ENCODE assay signal across 32 cellular contexts in the genomic region with DNA sequence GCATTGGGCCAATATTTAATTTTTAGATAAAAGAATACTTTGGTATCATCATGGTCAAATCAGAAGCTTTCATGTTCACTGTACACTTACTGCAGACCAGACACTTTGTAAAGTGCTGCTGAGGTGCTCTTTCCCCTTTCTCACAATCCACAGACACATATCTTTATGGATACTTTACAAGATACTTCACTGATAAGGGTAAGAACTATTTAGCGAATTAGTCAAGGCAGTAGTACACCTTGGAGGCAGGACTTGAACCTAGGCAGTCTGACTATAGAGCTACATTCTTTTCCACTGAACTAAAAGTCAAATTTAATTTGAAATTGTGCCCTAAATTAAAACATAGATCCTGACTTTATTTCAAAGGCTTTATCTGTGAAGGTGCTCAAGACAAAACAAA.
DNase-seq lines count a peak whose midpoint lies in the region; ATAC-seq, FAIRE-seq and TF ChIP-seq lines count a peak whose summit lies in the region.
"Had no signal": no experiment of that assay in that cellular context is flagged by ENCODE, and none has a peak within 500 bp of the region (broad histone marks: within the 10 kb centered on the region; RNA-seq: fewer than 3 reads in every experiment).

No MANE protein-coding gene starts in this region.

- H3K79me2 ChIP-seq in astrocyte (ENCODE audit: insufficient read depth, low read length), result no peaks in the 10 kb centered on the region

- H3K4me3 ChIP-seq in RWPE2 (ENCODE audit: severe bottlenecking) (no peak overlapping the region), astrocyte (ENCODE audit: insufficient read depth, low read depth, low read length) (no peak overlapping the region), left lung (no peak overlapping the region), subcutaneous abdominal adipose tissue (ENCODE audit: low read depth in 1 of 5, low read length in 5 of 5) (no peak overlapping the region)
- H3K4me3 ChIP-seq: cardiac muscle cell, GM23248, Peyer's patch, sigmoid colon had no signal

- H3K27ac ChIP-seq in RWPE2 (ENCODE audit: poor library complexity, severe bottlenecking), result peak overlapping the region; percentile 23
- H3K27ac ChIP-seq in astrocyte (ENCODE audit: low read depth, low read length), result no peak overlapping the region
- H3K27ac ChIP-seq in left lung, result peak overlapping the region in 1 of 2 donors; percentile 40
- H3K27ac ChIP-seq in subcutaneous abdominal adipose tissue (ENCODE audit: low read depth, low read length), result peak overlapping the region; percentile 96
- H3K27ac ChIP-seq: cardiac muscle cell, neutrophil, Peyer's patch, WERI-Rb-1 had no signal

- H3K4me1 ChIP-seq in RWPE2 (ENCODE audit: insufficient read depth, poor library complexity, severe bottlenecking), result peaks cover 34% of the 10 kb centered on the region
- peaks cover 20% of the 10 kb centered on the region for H3K4me1 ChIP-seq in astrocyte (ENCODE audit: insufficient read depth, low read length)
- H3K4me1 ChIP-seq in left lung, result peaks cover 28 to 38% of the 10 kb centered on the region in 2 donors
- peaks cover 2 to 56% (median 40%) of the 10 kb centered on the region in 5 donors for H3K4me1 ChIP-seq in subcutaneous abdominal adipose tissue (ENCODE audit: control insufficient read depth in 5 of 5, insufficient read depth in 5 of 5, low read length in 5 of 5)
- H3K4me1 ChIP-seq: Peyer's patch had no signal

- H3K9ac ChIP-seq in astrocyte (ENCODE audit: low read length) (no peak overlapping the region), subcutaneous abdominal adipose tissue (ENCODE audit: low read length in 5 of 5) (peak overlapping the region in 1 of 5 donors; percentile 74)
- H3K9ac ChIP-seq: GM23248 had no signal

- H3K27me3 Mint-ChIP-seq in astrocyte (ENCODE audit: low read depth, unreplicated experiment), result no peaks in the 10 kb centered on the region
- H3K27me3 Mint-ChIP-seq: activated naive CD4-positive, alpha-beta T cell treated with anti-CD3 and anti-CD28 coated beads, Interleukin-2, amount 50 U/mL, for 24 hours; CD4-positive, alpha-beta memory T cell; naive thymus-derived CD4-positive, alpha-beta T cell; progenitor cell of endocrine pancreas; T-cell had no signal

- H3K27me3 ChIP-seq in RWPE2 (ENCODE audit: insufficient read depth, poor library complexity, severe bottlenecking) (no peaks in the 10 kb centered on the region), astrocyte (ENCODE audit: insufficient read depth, low read length) (no peaks in the 10 kb centered on the region), left lung (no peaks in the 10 kb centered on the region), subcutaneous abdominal adipose tissue (ENCODE audit: control insufficient read depth in 5 of 5, insufficient read depth in 4 of 5, low read length in 5 of 5) (no peaks in the 10 kb centered on the region)
- H3K27me3 ChIP-seq: neutrophil, Peyer's patch, sigmoid colon had no signal

- no peak overlapping the region for H3K4me2 ChIP-seq in astrocyte (ENCODE audit: low read length)

- no peak for DNase-seq in RWPE2 (ENCODE audit: low spot score)
- DNase-seq in astrocyte (ENCODE audit: low read depth), result no peak
- DNase-seq in left lung, result no peak
- no peak for DNase-seq in central memory CD4-positive, alpha-beta T cell
- no peak for DNase-seq in activated T-cell treated with anti-CD3 and anti-CD28 coated beads, Interleukin-2, amount 50 U/mL, for 1 hour
- no peak for DNase-seq in effector CD8-positive, alpha-beta T cell (lab: John Stamatoyannopoulos, UW)
- DNase-seq: activated CD4-positive, alpha-beta T cell treated with anti-CD3 and anti-CD28 coated beads for 4 hours; activated CD8-positive, alpha-beta T cell treated with anti-CD3 and anti-CD28 coated beads, Interleukin-2, amount 10 ng/mL, durations not matched to agents 7 days and 5 days; aorta; CD4-positive, alpha-beta memory T cell; cortex of kidney; GM23248; hippocampal formation; Kasumi-1; midbrain; naive thymus-derived CD4-positive, alpha-beta T cell; NCI-H1436 treated with DMSO at 0.1 percent for 48 hours; NCI-H2081 treated with DMSO at 0.1 percent for 48 hours; NCI-H748 treated with DMSO at 0.1 percent for 48 hours; Peyer's patch; sigmoid colon; stimulated activated CD4-positive, alpha-beta T cell treated with anti-CD3 and anti-CD28 coated beads, Interleukin-4, amount 100 ng/mL, for 4 hours; T-cell; WERI-Rb-1 had no signal

- H3K36me3 ChIP-seq in RWPE2 (ENCODE audit: low read depth) (no peaks in the 10 kb centered on the region), astrocyte (ENCODE audit: insufficient read depth, low read length) (no peaks in the 10 kb centered on the region), left lung (no peaks in the 10 kb centered on the region), subcutaneous abdominal adipose tissue (ENCODE audit: control insufficient read depth in 5 of 5, insufficient read depth in 5 of 5, low read length in 5 of 5) (peaks cover 0 to 2% (median 0%) of the 10 kb centered on the region in 5 donors)
- H3K36me3 ChIP-seq: cardiac muscle cell, neutrophil, Peyer's patch, sigmoid colon, WERI-Rb-1 had no signal

- TF ChIP-seq CTCF in RWPE2 (IDR thresholded peaks at IDR 0.05; ENCODE audit: poor library complexity, severe bottlenecking) (no peak), astrocyte (IDR thresholded peaks at IDR 0.05; ENCODE audit: insufficient read depth, low read depth, low read length) (no peak), left lung (IDR thresholded peaks at IDR 0.05) (no peak)

- ATAC-seq in RWPE2 (ENCODE audit: low read depth), result no peak
- ATAC-seq in left lung, result peak; percentile 70
- ATAC-seq: activated CD8-positive, alpha-beta T cell treated with anti-CD3 and anti-CD28 coated beads, Interleukin-2, amount 10 ng/mL, durations not matched to agents 7 days and 5 days; esophagus mucosa; naive thymus-derived CD4-positive, alpha-beta T cell; T-cell had no signal

- H4K20me1 ChIP-seq in astrocyte (ENCODE audit: insufficient read depth, low read length), result no peaks in the 10 kb centered on the region

- H3K9me3 Mint-ChIP-seq in astrocyte (ENCODE audit: unreplicated experiment), result no peaks in the 10 kb centered on the region
- H3K9me3 Mint-ChIP-seq: activated naive CD4-positive, alpha-beta T cell treated with anti-CD3 and anti-CD28 coated beads, Interleukin-2, amount 50 U/mL, for 24 hours; activated T-helper 2 cell treated with anti-CD3 and anti-CD28 coated beads, Interferon-gamma antibody, Interleukin-2, Interleukin-4, amounts not matched to agents 10 μg/mL and 5 μg/mL and 100 μg/mL, durations not matched to agents 14 hours and 24 hours and 36 hours; T-cell had no signal

- H3K4me3 Mint-ChIP-seq in astrocyte (ENCODE audit: unreplicated experiment), result no peak overlapping the region
- H3K4me3 Mint-ChIP-seq: activated CD8-positive, alpha-beta T cell treated with anti-CD3 and anti-CD28 coated beads, Interleukin-2, amount 10 ng/mL, durations not matched to agents 7 days and 5 days; activated naive CD4-positive, alpha-beta T cell treated with anti-CD3 and anti-CD28 coated beads, Interleukin-2, amount 50 U/mL, for 24 hours; CD4-positive, alpha-beta memory T cell; naive thymus-derived CD4-positive, alpha-beta T cell; T-cell had no signal

- peak; percentile 80 for FAIRE-seq in astrocyte (lab: Jason Lieb, UNC)
- FAIRE-seq: frontal cortex had no signal

- H3K4me1 Mint-ChIP-seq in astrocyte (ENCODE audit: low read depth, unreplicated experiment), result peaks cover 46% of the 10 kb centered on the region
- H3K4me1 Mint-ChIP-seq: activated naive CD4-positive, alpha-beta T cell treated with anti-CD3 and anti-CD28 coated beads, Interleukin-2, amount 50 U/mL, for 24 hours; CD4-positive, alpha-beta memory T cell; naive thymus-derived CD4-positive, alpha-beta T cell; T-cell had no signal

- H3K9me3 ChIP-seq in RWPE2 (ENCODE audit: severe bottlenecking), result no peaks in the 10 kb centered on the region
- no peaks in the 10 kb centered on the region for H3K9me3 ChIP-seq in astrocyte (ENCODE audit: insufficient read depth, low read depth, low read length)
- no peaks in the 10 kb centered on the region for H3K9me3 ChIP-seq in left lung
- no peaks in the 10 kb centered on the region for H3K9me3 ChIP-seq in subcutaneous abdominal adipose tissue (ENCODE audit: control insufficient read depth in 5 of 5, low read length in 5 of 5)
- H3K9me3 ChIP-seq: neutrophil, Peyer's patch, sigmoid colon had no signal

- no peak overlapping the region for H2AFZ ChIP-seq in astrocyte (ENCODE audit: low read depth, low read length)
- H2AFZ ChIP-seq: GM23248 had no signal

- peak overlapping the region; percentile 18 for H3K27ac Mint-ChIP-seq in astrocyte (ENCODE audit: unreplicated experiment)
- H3K27ac Mint-ChIP-seq: activated CD8-positive, alpha-beta T cell treated with anti-CD3 and anti-CD28 coated beads, Interleukin-2, amount 10 ng/mL, durations not matched to agents 7 days and 5 days; activated naive CD4-positive, alpha-beta T cell treated with anti-CD3 and anti-CD28 coated beads, Interleukin-2, amount 50 U/mL, for 24 hours; activated T-helper 2 cell treated with anti-CD3 and anti-CD28 coated beads, Interferon-gamma antibody, Interleukin-2, Interleukin-4, amounts not matched to agents 10 μg/mL and 5 μg/mL and 100 μg/mL, durations not matched to agents 14 hours and 24 hours and 36 hours; CD4-positive, alpha-beta memory T cell; naive thymus-derived CD4-positive, alpha-beta T cell; T-cell had no signal

- intact Hi-C loops in left lung (cut with DNase I), result no loop called here

- peaks cover 3% of the 10 kb centered on the region for H3K36me3 Mint-ChIP-seq in astrocyte (ENCODE audit: low read depth, unreplicated experiment)
- H3K36me3 Mint-ChIP-seq: activated naive CD4-positive, alpha-beta T cell treated with anti-CD3 and anti-CD28 coated beads, Interleukin-2, amount 50 U/mL, for 24 hours; CD4-positive, alpha-beta memory T cell; naive thymus-derived CD4-positive, alpha-beta T cell; T-cell had no signal
